Comparison of ENCODE assay signal across 8 cellular contexts in genomic region chr5:55712023-55712859, GRCh38. TPM values are rescaled to one million over a fixed set of nuclear protein-coding genes. Genes with fewer than 3 reads are reported as not detected.
DNase-seq lines count a peak whose midpoint lies in the region; ATAC-seq and TF ChIP-seq lines count a peak whose summit lies in the region.

Gene SLC38A9, minus strand, starts transcription at chr5:55712324. Its CDS starts 14,366 bp downstream, at chr5:55697958.

- TF ChIP-seq CTCF in AG04449 (IDR thresholded peaks at IDR 0.05; ENCODE audit: insufficient read depth, low read length, missing control alignments) (no peak), WI38 (IDR thresholded peaks at IDR 0.05; ENCODE audit: low read depth, low read length) (no peak), cardiac fibroblast (IDR thresholded peaks at IDR 0.05; ENCODE audit: low read depth, low read length) (no peak), spleen (IDR thresholded peaks at IDR 0.05 in 8 of 11, conservative IDR thresholded peaks at IDR 0.05 in 3 of 11) (peak in 3 of 11 experiments; percentile 10 to 16 (median 10))

- intact Hi-C loops in spleen (cut with DNase I; ENCODE audit: low total_unique reads): no loop called here

- peak within 1 kb of the TSS; percentile 90 for H3K4me3 ChIP-seq in AG04449 (ENCODE audit: low read depth, low read length)
- H3K4me3 ChIP-seq in WI38 (ENCODE audit: low read depth, low read length): peak within 1 kb of the TSS; percentile 62
- peak within 1 kb of the TSS; percentile 92 to 96 for H3K4me3 ChIP-seq in cardiac fibroblast (replicated peaks in 1 of 2; ENCODE audit: low read depth in 2 of 2, low read length in 2 of 2)
- peak within 1 kb of the TSS; percentile 67 to 95 (median 87) for H3K4me3 ChIP-seq in spleen

- 0 to 1% (median 0%) methylated on average over 49 to 55 of the region's 55 CpGs for WGBS in spleen, 5 donors

- POLR2A ChIA-PET in AG04449 (lab: Yijun Ruan, JAX): interaction anchor here (0.7 kb wide), 1 partner anchor 446 kb away, joined by 3 read pairs; no protein-coding TSS in a partner anchor

- peaks cover 0 to 15% (median 5%) of the 10 kb centered on the region in 6 donors for H3K36me3 ChIP-seq in spleen

- peak in 1 of 3 donors; percentile 34 for TF ChIP-seq POLR2A in spleen (IDR thresholded peaks at IDR 0.05)

- H3K4me1 ChIP-seq in spleen: peaks cover 4 to 39% (median 23%) of the 10 kb centered on the region in 6 donors

- ATAC-seq in GM18907 (IDR thresholded peaks at IDR 0.05; ENCODE audit: unreplicated experiment): peak; percentile 100
- ATAC-seq in HG03159 (IDR thresholded peaks at IDR 0.05; ENCODE audit: unreplicated experiment): peak; percentile 100

- CTCF ChIA-PET in AG04449 (lab: Yijun Ruan, JAX): interaction anchor here (0.6 to 2.3 kb wide), 3 partner anchors 9 to 510 kb away, joined by 3 to 8 read pairs (median 3); no protein-coding TSS in a partner anchor

- no peaks in the 10 kb centered on the region for H3K27me3 ChIP-seq in spleen (replicated peaks in 1 of 7)

- peak within 1 kb of the TSS; percentile 44 to 82 (median 78) for H3K27ac ChIP-seq in spleen

- H3K9me3 ChIP-seq in spleen: peaks cover 0 to 3% (median 0%) of the 10 kb centered on the region in 8 donors

- DNase-seq in AG04449 (ENCODE audit: low read depth, low spot score) (peak; percentile 50), NCI-H2227 treated with DMSO at 0.1 percent for 48 hours (lab: John Stamatoyannopoulos, UW) (peak; percentile 85), cardiac fibroblast (ENCODE audit: low read depth in 2 of 2) (peak; percentile 94 to 95), inferior parietal cortex (ENCODE audit: extremely low spot score) (peak; percentile 94), spleen (peak; percentile 98)

RNA-seq across cellular contexts. Expression of gene SLC38A9, which starts in this region (rescaled TPM):
- total RNA-seq in spleen: 10 to 100 TPM; 23.7 to 45.0 (median 28.8) TPM
- 1 to 10 TPM; 7.9 to 8.8 (median 8.1) TPM for polyA plus RNA-seq in spleen

Comparison
In these comparisons a context has a peak if more than half of its experiments do, and no peak if none do; other contexts are left out.
1. Peak in every context shown above with its lines: DNase-seq, ATAC-seq, H3K4me3 ChIP-seq and H3K27ac ChIP-seq.